In the genomic region with DNA sequence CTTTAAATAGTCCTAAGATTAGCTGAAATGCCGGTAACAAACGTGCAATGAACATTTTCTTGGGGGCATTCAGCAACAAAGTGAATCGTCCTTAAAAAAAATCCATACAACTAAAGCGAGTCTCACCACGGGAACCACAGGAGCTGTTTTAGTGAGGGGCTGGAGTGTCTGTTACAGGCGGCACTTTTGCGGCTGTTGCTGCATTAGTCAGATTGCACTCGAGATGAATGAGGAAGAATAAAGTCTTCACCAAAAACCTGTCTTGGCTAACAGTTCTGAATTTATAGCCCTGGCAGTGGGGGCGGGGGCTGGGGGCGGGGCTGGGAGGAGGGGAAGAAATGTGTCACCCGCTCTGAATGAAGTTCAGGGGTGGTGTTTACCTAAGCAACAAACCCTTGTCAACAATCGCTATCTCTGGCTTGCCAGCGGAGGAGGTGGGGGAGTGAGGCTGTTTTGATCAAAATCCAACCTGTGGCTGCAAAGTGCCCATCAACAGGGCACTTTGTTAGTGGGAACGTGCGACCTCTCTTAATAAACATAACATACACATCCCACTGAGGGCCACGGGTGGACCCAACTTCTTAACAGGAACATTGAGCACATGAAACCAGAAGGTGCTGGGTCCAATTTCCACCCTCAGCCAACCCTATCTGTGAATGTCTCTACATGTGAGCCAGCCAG, we compare ENCODE assay signal across 8 cellular contexts. TPM values are rescaled to one million over a fixed set of nuclear protein-coding genes. Genes with fewer than 3 reads are reported as not detected.
DNase-seq lines count a peak whose midpoint lies in the region; ATAC-seq lines count a peak whose summit lies in the region.

No MANE protein-coding gene starts in this region.

- H3K27ac ChIP-seq in esophagus (ENCODE audit: low read depth in 2 of 2, low read length in 1 of 2) (peak overlapping the region; percentile 46 to 79), trophoblast cell (ENCODE audit: low read depth, low read length) (no peak overlapping the region), aorta (ENCODE audit: low read depth in 1 of 2, low read length in 2 of 2) (peak overlapping the region; percentile 90 to 99)

- H4K12ac ChIP-seq in trophoblast cell (ENCODE audit: low read depth, low read length), result no peak overlapping the region

- H4K91ac ChIP-seq in trophoblast cell (ENCODE audit: low read depth, low read length), result no peak overlapping the region

- no peak overlapping the region for H3K4me2 ChIP-seq in trophoblast cell (ENCODE audit: low read length)

- H2AK5ac ChIP-seq in trophoblast cell (ENCODE audit: low read length), result no peak overlapping the region

- no peak overlapping the region for H2BK12ac ChIP-seq in trophoblast cell (ENCODE audit: low read length)

- H3K23ac ChIP-seq in trophoblast cell (ENCODE audit: low read length), result no peak overlapping the region

- 9% methylated on average over 16 of the region's 16 CpGs for WGBS in esophagus, 2 donors
- no CpG with 5 or more reads among the region's 16 CpGs for WGBS in trophoblast cell (ENCODE audit: extremely low coverage, insufficient coverage, insufficient read length)
- WGBS in aorta, 2 donors, result 4% methylated on average over 16 of the region's 16 CpGs

- H3K9me3 ChIP-seq in esophagus (ENCODE audit: control insufficient read depth in 2 of 2, insufficient read depth in 1 of 2, low read depth in 1 of 2, low read length in 1 of 2) (no peaks in the 10 kb centered on the region), trophoblast cell (ENCODE audit: insufficient read depth, low read depth, low read length) (peaks cover 5% of the 10 kb centered on the region), aorta (ENCODE audit: control insufficient read depth, low read length) (no peaks in the 10 kb centered on the region)

- intact Hi-C loops in aorta (cut with DNase I), result loop anchor here (2.0 kb wide), 2 partner anchors 37 to 43 kb away; no protein-coding TSS in a partner anchor

- H3K36me3 ChIP-seq in esophagus (ENCODE audit: control insufficient read depth in 2 of 2, insufficient read depth in 2 of 2, low read length in 1 of 2) (no peaks in the 10 kb centered on the region), trophoblast cell (ENCODE audit: control insufficient read depth in 1 of 2, insufficient read depth in 2 of 2, low read length in 2 of 2) (no peaks in the 10 kb centered on the region), aorta (ENCODE audit: control insufficient read depth in 1 of 2, insufficient read depth in 2 of 2, low read length in 1 of 2) (no peaks in the 10 kb centered on the region)

- no peak overlapping the region for H4K8ac ChIP-seq in trophoblast cell (ENCODE audit: low read depth, low read length)

- ATAC-seq in aorta (ENCODE audit: low FRiP score) (peak; percentile 9), HG03442 (IDR thresholded peaks at IDR 0.05; ENCODE audit: unreplicated experiment) (no peak), GM19351 (IDR thresholded peaks at IDR 0.05; ENCODE audit: unreplicated experiment) (no peak)

- H2BK120ac ChIP-seq in trophoblast cell (ENCODE audit: insufficient read depth, low read length, poor library complexity), result no peak overlapping the region

- H2AFZ ChIP-seq in trophoblast cell (ENCODE audit: insufficient read depth, low read length, poor library complexity), result no peak overlapping the region

- H3K79me2 ChIP-seq in trophoblast cell (ENCODE audit: control insufficient read depth, insufficient read depth, low read length, poor library complexity), result no peaks in the 10 kb centered on the region

- no peaks in the 10 kb centered on the region for H3K27me3 ChIP-seq in esophagus (ENCODE audit: control insufficient read depth in 1 of 2, insufficient read depth in 2 of 2, low read length in 2 of 2)
- H3K27me3 ChIP-seq in trophoblast cell (ENCODE audit: insufficient read depth, low read length), result no peaks in the 10 kb centered on the region
- no peaks in the 10 kb centered on the region for H3K27me3 ChIP-seq in aorta (ENCODE audit: control insufficient read depth in 1 of 2, insufficient read depth in 2 of 2, low read length in 1 of 2)

- peak; percentile 75 for DNase-seq in COLO668 (lab: John Stamatoyannopoulos, UW; ENCODE audit: unreplicated experiment)
- peak; percentile 80 for DNase-seq in NCI-H2029 treated with DMSO at 0.1 percent for 48 hours (lab: John Stamatoyannopoulos, UW)
- peak; percentile 29 to 42 for DNase-seq in activated CD8-positive, alpha-beta memory T cell treated with anti-CD3 and anti-CD28 coated beads for 1 hour (ENCODE audit: extremely low read depth in 1 of 2, low read depth in 1 of 2)
- DNase-seq in trophoblast cell, result peak; percentile 58 to 79
- DNase-seq in aorta, result peak; percentile 73 to 87

- H2BK5ac ChIP-seq in trophoblast cell (ENCODE audit: low read depth, low read length, poor library complexity), result no peak overlapping the region

- H3K4me3 ChIP-seq in esophagus (ENCODE audit: low read depth in 1 of 2, low read length in 2 of 2) (no peak overlapping the region), trophoblast cell (ENCODE audit: low read depth, low read length) (no peak overlapping the region), aorta (ENCODE audit: low read length in 2 of 2) (no peak overlapping the region)

- H3K14ac ChIP-seq in trophoblast cell (ENCODE audit: low read length), result no peak overlapping the region

- no peak overlapping the region for H3K4ac ChIP-seq in trophoblast cell (ENCODE audit: low read depth, low read length)

- peaks cover 5 to 23% of the 10 kb centered on the region in 2 donors for H3K4me1 ChIP-seq in esophagus (ENCODE audit: control insufficient read depth in 2 of 2, insufficient read depth in 2 of 2, low read length in 1 of 2)
- peaks cover under 1 to 7% of the 10 kb centered on the region in 2 experiments for H3K4me1 ChIP-seq in trophoblast cell (ENCODE audit: control insufficient read depth in 1 of 2, insufficient read depth in 2 of 2, low read length in 2 of 2)
- H3K4me1 ChIP-seq in aorta (ENCODE audit: control insufficient read depth in 1 of 2, insufficient read depth in 2 of 2, low read length in 2 of 2), result peaks cover 3 to 15% of the 10 kb centered on the region in 2 donors

- no peak overlapping the region for H3K18ac ChIP-seq in trophoblast cell (ENCODE audit: low read length)

- H3K9ac ChIP-seq in trophoblast cell (ENCODE audit: low read length), result no peak overlapping the region

- peaks cover 4% of the 10 kb centered on the region for H3K79me1 ChIP-seq in trophoblast cell (ENCODE audit: low read length)

RNA-seq across cellular contexts. Expression of gene RFX2, which starts 44.5 kb away (rescaled TPM):
- polyA plus RNA-seq in esophagus, result 1 to 10 TPM; 5.3 to 8.8 TPM
- polyA plus RNA-seq in trophoblast cell (2013), result 2.4 and 2.9 TPM in 2 replicates
- total RNA-seq in aorta, result 10 to 100 TPM; 16.6 to 26.1 TPM
- 10 to 100 TPM in 1 of 2 donors, 1 to 10 TPM in 1; 6.5 to 12.6 TPM for polyA plus RNA-seq in aorta
